ENCODE assay signal across 20 cellular contexts in the genomic region with DNA sequence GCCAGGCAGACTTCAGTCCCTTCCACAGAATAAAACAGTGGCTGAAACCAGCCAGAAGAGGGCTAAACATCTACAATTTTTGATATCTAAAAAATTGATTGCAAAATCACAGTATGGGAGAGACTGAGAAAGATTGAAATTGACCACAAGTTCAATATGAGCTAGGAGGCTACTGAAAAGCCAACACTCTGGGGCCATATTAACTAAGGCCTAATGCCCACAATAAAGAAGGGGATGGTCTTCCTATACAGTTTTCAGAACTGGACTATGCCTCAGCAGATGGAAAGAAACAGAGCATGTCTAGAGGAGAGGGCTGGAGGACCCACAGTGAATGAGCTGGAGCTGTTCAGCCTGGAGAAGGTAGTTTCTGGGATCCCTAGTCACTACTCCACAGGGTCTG. TPM values are rescaled to one million over a fixed set of nuclear protein-coding genes. Genes with fewer than 3 reads are reported as not detected.
A peak's percentile ranks its signal among the peaks of the same experiment; 100 is the strongest.
DNase-seq lines count a peak whose midpoint lies in the region; ATAC-seq, FAIRE-seq and TF ChIP-seq lines count a peak whose summit lies in the region.
"Had no signal": no experiment of that assay in that cellular context is flagged by ENCODE, and none has a peak within 500 bp of the region (broad histone marks: within the 10 kb centered on the region; RNA-seq: fewer than 3 reads in every experiment).

No MANE protein-coding gene starts in this region.

- H3K9ac ChIP-seq in SK-N-SH (no peak overlapping the region), keratinocyte (ENCODE audit: control insufficient read depth, extremely low read depth, insufficient read depth, low read length) (no peak overlapping the region), mammary epithelial cell (ENCODE audit: insufficient read depth, low read length) (no peak overlapping the region)

- peak overlapping the region; percentile 65 for H3K27ac Mint-ChIP-seq in T-helper 17 cell
- no peak overlapping the region for H3K27ac Mint-ChIP-seq in type B pancreatic cell

- no peak overlapping the region for H3K27ac ChIP-seq in SK-N-SH (ENCODE audit: low read depth in 2 of 2, low read length in 1 of 2)
- peak overlapping the region; percentile 82 for H3K27ac ChIP-seq in keratinocyte (ENCODE audit: control insufficient read depth, insufficient read depth, low read length)
- no peak overlapping the region for H3K27ac ChIP-seq in mammary epithelial cell (ENCODE audit: insufficient read depth, low read depth, low read length)
- H3K27ac ChIP-seq: 22Rv1, SJSA1 had no signal

- CTCF ChIA-PET in SK-N-SH (lab: Yijun Ruan, JAX), result interaction anchor here (1.0 to 2.1 kb wide), 4 partner anchors 9 to 172 kb away, joined by 3 to 7 read pairs (median 4); no protein-coding TSS in a partner anchor
- CTCF ChIA-PET in mammary epithelial cell (lab: Charles Lee; ENCODE audit: low non-redundant PET), result no interaction called here

- H3K27me3 ChIP-seq in SK-N-SH (ENCODE audit: insufficient read depth), result no peaks in the 10 kb centered on the region
- H3K27me3 ChIP-seq in keratinocyte (ENCODE audit: control insufficient read depth, extremely low read depth, insufficient read depth, low read length), result no peaks in the 10 kb centered on the region
- H3K27me3 ChIP-seq in mammary epithelial cell (ENCODE audit: insufficient read depth, low read length), result no peaks in the 10 kb centered on the region
- H3K27me3 ChIP-seq: SJSA1 had no signal

- ATAC-seq in SK-N-SH treated with all-trans-retinoic acid at 6 μM for 48 hours (no peak), T-helper 17 cell (no peak), HG03521 (IDR thresholded peaks at IDR 0.05; ENCODE audit: unreplicated experiment) (no peak)
- ATAC-seq: Panc1 had no signal

- TF ChIP-seq EP300 in SK-N-SH (IDR thresholded peaks at IDR 0.05; ENCODE audit: borderline replicate concordance in 1 of 2, low read depth in 1 of 2, low read length in 1 of 2), result no peak

- H3K9me3 ChIP-seq in SK-N-SH, result no peaks in the 10 kb centered on the region
- H3K9me3 ChIP-seq in T-helper 17 cell (ENCODE audit: control insufficient read depth, low read length, poor library complexity, severe bottlenecking), result no peaks in the 10 kb centered on the region
- H3K9me3 ChIP-seq in keratinocyte (ENCODE audit: control insufficient read depth, low read depth, low read length), result peaks cover 2% of the 10 kb centered on the region
- peaks cover 12% of the 10 kb centered on the region for H3K9me3 ChIP-seq in mammary epithelial cell (replicated peaks; ENCODE audit: insufficient read depth, low read length)
- H3K9me3 ChIP-seq: SJSA1 had no signal

- POLR2A ChIA-PET in SK-N-SH (lab: Yijun Ruan, JAX), result no interaction called here

- H3K27me3 Mint-ChIP-seq in T-helper 17 cell (no peaks in the 10 kb centered on the region), type B pancreatic cell (peaks cover 6% of the 10 kb centered on the region)

- no peaks in the 10 kb centered on the region for H3F3A ChIP-seq in SK-N-SH (replicated peaks; ENCODE audit: insufficient read depth)

- no peak for TF ChIP-seq RAD21 in SK-N-SH (IDR thresholded peaks at IDR 0.05; ENCODE audit: low read length)

- H3K4me3 Mint-ChIP-seq in T-helper 17 cell, result no peak overlapping the region
- no peak overlapping the region for H3K4me3 Mint-ChIP-seq in type B pancreatic cell

- peaks cover 9% of the 10 kb centered on the region for H3K36me3 Mint-ChIP-seq in T-helper 17 cell (ENCODE audit: low read depth)
- H3K36me3 Mint-ChIP-seq in type B pancreatic cell, result no peaks in the 10 kb centered on the region

- H3K4me1 Mint-ChIP-seq in T-helper 17 cell, result peaks cover 12% of the 10 kb centered on the region
- no peaks in the 10 kb centered on the region for H3K4me1 Mint-ChIP-seq in type B pancreatic cell (ENCODE audit: unreplicated experiment)

- dilution Hi-C loops in keratinocyte (cut with MboI; ENCODE audit: extremely low pct_ligation_motif_present, low sequenced_read_pairs), result no loop called here
- dilution Hi-C loops in mammary epithelial cell (cut with HindIII; ENCODE audit: low sequenced_read_pairs), result loop anchor here (25.0 kb wide), 1 partner anchor 314 kb away; no protein-coding TSS in a partner anchor

- in situ Hi-C loops in mammary epithelial cell (cut with MboI; ENCODE audit: low sequenced_read_pairs in 2 of 2), result no loop called here

- TF ChIP-seq CTCF in SK-N-SH (IDR thresholded peaks at IDR 0.05) (no peak), keratinocyte (optimal IDR thresholded peaks at IDR 0.05 in 1 of 3, IDR thresholded peaks at IDR 0.05 in 1 of 3, conservative IDR thresholded peaks at IDR 0.05 in 1 of 3; ENCODE audit: extremely low read depth in 1 of 3, insufficient read depth in 2 of 3, low read length in 3 of 3) (no peak), type B pancreatic cell (conservative IDR thresholded peaks at IDR 0.05) (peak; percentile 17), mammary epithelial cell (conservative IDR thresholded peaks at IDR 0.05 in 1 of 2, IDR thresholded peaks at IDR 0.05 in 1 of 2; ENCODE audit: extremely low read depth in 1 of 2, insufficient read depth in 1 of 2, low read depth in 1 of 2, low read length in 2 of 2) (peak in 1 of 2 donors; percentile 0)

- H3K36me3 ChIP-seq in SK-N-SH (replicated peaks in 1 of 2; ENCODE audit: control insufficient read depth in 1 of 2, insufficient read depth in 2 of 2, low read length in 1 of 2), result no peaks in the 10 kb centered on the region
- peaks cover 9 to 58% of the 10 kb centered on the region in 2 experiments for H3K36me3 ChIP-seq in keratinocyte (ENCODE audit: control insufficient read depth in 2 of 2, extremely low read depth in 1 of 2, insufficient read depth in 2 of 2, low read length in 2 of 2)
- peaks cover 2% of the 10 kb centered on the region for H3K36me3 ChIP-seq in mammary epithelial cell (ENCODE audit: insufficient read depth, low read length)
- H3K36me3 ChIP-seq: SJSA1 had no signal

- no peaks in the 10 kb centered on the region for H4K20me1 ChIP-seq in SK-N-SH (ENCODE audit: insufficient read depth)
- no peaks in the 10 kb centered on the region for H4K20me1 ChIP-seq in keratinocyte (ENCODE audit: control insufficient read depth, extremely low read depth, insufficient read depth, low read length)
- no peaks in the 10 kb centered on the region for H4K20me1 ChIP-seq in mammary epithelial cell (ENCODE audit: insufficient read depth, low read length)

- H3K4me2 ChIP-seq in SK-N-SH (no peak overlapping the region), keratinocyte (ENCODE audit: control insufficient read depth, extremely low read depth, insufficient read depth, low read depth, low read length) (peak overlapping the region; percentile 19), mammary epithelial cell (ENCODE audit: insufficient read depth, low read depth, low read length) (no peak overlapping the region)

- peak; percentile 48 for FAIRE-seq in keratinocyte (lab: Jason Lieb, UNC)
- FAIRE-seq: GM18507 had no signal

- H3K9me3 Mint-ChIP-seq in type B pancreatic cell, result no peaks in the 10 kb centered on the region

- intact Hi-C loops in mammary epithelial cell (cut with micrococcal nuclease), result loop anchor here (1.0 kb wide), 1 partner anchor 54 kb away; a partner anchor contains a TSS

- no peaks in the 10 kb centered on the region for H3K9me2 ChIP-seq in SK-N-SH

- H3K4me3 ChIP-seq in SK-N-SH (ENCODE audit: low read depth in 2 of 2, low read length in 1 of 2) (no peak overlapping the region), keratinocyte (ENCODE audit: control insufficient read depth in 2 of 3, extremely low read depth in 1 of 3, insufficient read depth in 2 of 3, low read depth in 1 of 3, low read length in 3 of 3) (no peak overlapping the region), mammary epithelial cell (replicated peaks in 1 of 3; ENCODE audit: insufficient read depth in 1 of 3, low read depth in 2 of 3, low read length in 3 of 3) (no peak overlapping the region)
- H3K4me3 ChIP-seq: SJSA1 had no signal

- H2AFZ ChIP-seq in SK-N-SH (ENCODE audit: low read depth) (no peak overlapping the region), keratinocyte (ENCODE audit: control insufficient read depth, low read length) (no peak overlapping the region), mammary epithelial cell (ENCODE audit: low read depth, low read length) (no peak overlapping the region)

- H3K4me1 ChIP-seq in SK-N-SH (ENCODE audit: control insufficient read depth in 1 of 2, insufficient read depth in 2 of 2, low read depth in 1 of 2, low read length in 1 of 2), result peaks cover 0 to 12% of the 10 kb centered on the region in 2 experiments; a peak in 1 of 4 replicates
- peaks cover 71% of the 10 kb centered on the region for H3K4me1 ChIP-seq in keratinocyte (ENCODE audit: control insufficient read depth, extremely low read depth, insufficient read depth, low read length)
- H3K4me1 ChIP-seq in mammary epithelial cell (ENCODE audit: insufficient read depth, low read length), result peaks cover 38% of the 10 kb centered on the region
- H3K4me1 ChIP-seq: SJSA1 had no signal

- H3K79me2 ChIP-seq in SK-N-SH (ENCODE audit: insufficient read depth) (no peaks in the 10 kb centered on the region), keratinocyte (ENCODE audit: control insufficient read depth, insufficient read depth, low read length) (peaks cover 80% of the 10 kb centered on the region), mammary epithelial cell (ENCODE audit: insufficient read depth, low read length) (peaks cover 37% of the 10 kb centered on the region)

- DNase-seq in SK-N-SH (no peak), T-helper 17 cell (no peak), keratinocyte (ENCODE audit: low read depth, low spot score) (no peak), type B pancreatic cell (ENCODE audit: extremely low spot score, unreplicated experiment) (no peak), mammary epithelial cell (no peak), NCI-H524 (lab: John Stamatoyannopoulos, UW) (no peak)
- DNase-seq: ACHN, C1 segment of cervical spinal cord, GDM1, Kasumi-1, NCI-H1417, NCI-H1694 treated with DMSO at 0.1 percent for 48 hours had no signal

- peaks cover 10% of the 10 kb centered on the region for H3K9me1 ChIP-seq in keratinocyte (ENCODE audit: control insufficient read depth, extremely low read depth, insufficient read depth, low read length)

- BruUV-seq in mammary epithelial cell (replicated peaks; lab: Mats Ljungman, UMichigan), result no TSS peak

RNA-seq across cellular contexts. Expression of a gene that starts 53.2 kb away (rescaled TPM):
- polyA plus RNA-seq in SK-N-SH (2012; rRNA removed) (not detected in 2 replicates), keratinocyte (13.0 to 36.7 TPM (median 20.3 TPM) in 3 replicates), mammary epithelial cell (11.1 TPM)
- polyA plus RNA-seq in SK-N-SH (2012; cell fraction: cytosol; rRNA removed), result not detected in 2 replicates
- polyA plus RNA-seq in SK-N-SH (2012; cell fraction: nucleus; rRNA removed), result not detected in 2 replicates
- total RNA-seq in T-helper 17 cell (10 to 100 TPM; 10.1 to 14.5 TPM), type B pancreatic cell (ENCODE audit: low replicate concordance) (3.4 and 15.1 TPM in 2 replicates), mammary epithelial cell (10 to 100 TPM in 1 of 2 donors, under 1 TPM in 1; 0.67 to 19.9 TPM)
- polyA plus RNA-seq in keratinocyte (2011; ENCODE audit: low read depth), result 5.5 TPM
- 16.2 and 26.7 TPM in 2 replicates for polyA plus RNA-seq in keratinocyte (2011; cell fraction: cytosol; rRNA removed)
- 26.3 and 31.8 TPM in 2 replicates for polyA plus RNA-seq in keratinocyte (2011; cell fraction: nucleus; rRNA removed)
- 8.2 and 51.3 TPM in 2 replicates for polyA plus RNA-seq in keratinocyte (2012; ENCODE audit: low replicate concordance)
- polyA minus RNA-seq in keratinocyte (17.3 to 89.8 TPM (median 32.9 TPM) in 3 replicates), mammary epithelial cell (27.6 TPM)
- polyA minus RNA-seq in keratinocyte (2011; cell fraction: cytosol; rRNA and poly(A)+ RNA removed), result 39.5 TPM
- 30.3 and 32.0 TPM in 2 replicates for polyA minus RNA-seq in keratinocyte (2011; cell fraction: nucleus; rRNA and poly(A)+ RNA removed)
- total RNA-seq: H4, NCI-H460, SJSA1 had no signal
